Comparison of ENCODE assay signal across 1 cellular context in the genomic region with DNA sequence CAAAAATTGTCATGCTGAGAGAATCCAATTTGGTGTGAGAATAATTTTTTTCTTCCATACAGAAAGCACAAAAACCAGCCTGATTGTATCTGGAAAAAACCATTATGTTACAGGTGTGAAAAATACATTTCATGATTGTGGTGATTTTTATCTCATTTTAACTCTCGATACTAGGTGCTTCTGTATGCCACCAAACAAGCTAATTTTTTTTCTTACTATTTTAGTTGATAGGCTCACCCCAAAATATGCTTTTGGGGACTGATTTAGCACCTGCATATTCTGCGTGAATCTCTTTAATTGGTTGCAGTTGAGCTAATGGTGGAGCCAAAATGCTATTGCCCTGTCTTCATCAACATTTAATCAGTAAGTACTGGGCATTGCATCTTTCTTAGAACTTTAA.
TF ChIP-seq lines count a peak whose summit lies in the region.

No MANE protein-coding gene starts in this region.

TF ChIP-seq in GM12878, 131 proteins besides CTCF, POLR2A, EP300 and RAD21 (continued from another document):
- TF ChIP-seq, protein P1, sequence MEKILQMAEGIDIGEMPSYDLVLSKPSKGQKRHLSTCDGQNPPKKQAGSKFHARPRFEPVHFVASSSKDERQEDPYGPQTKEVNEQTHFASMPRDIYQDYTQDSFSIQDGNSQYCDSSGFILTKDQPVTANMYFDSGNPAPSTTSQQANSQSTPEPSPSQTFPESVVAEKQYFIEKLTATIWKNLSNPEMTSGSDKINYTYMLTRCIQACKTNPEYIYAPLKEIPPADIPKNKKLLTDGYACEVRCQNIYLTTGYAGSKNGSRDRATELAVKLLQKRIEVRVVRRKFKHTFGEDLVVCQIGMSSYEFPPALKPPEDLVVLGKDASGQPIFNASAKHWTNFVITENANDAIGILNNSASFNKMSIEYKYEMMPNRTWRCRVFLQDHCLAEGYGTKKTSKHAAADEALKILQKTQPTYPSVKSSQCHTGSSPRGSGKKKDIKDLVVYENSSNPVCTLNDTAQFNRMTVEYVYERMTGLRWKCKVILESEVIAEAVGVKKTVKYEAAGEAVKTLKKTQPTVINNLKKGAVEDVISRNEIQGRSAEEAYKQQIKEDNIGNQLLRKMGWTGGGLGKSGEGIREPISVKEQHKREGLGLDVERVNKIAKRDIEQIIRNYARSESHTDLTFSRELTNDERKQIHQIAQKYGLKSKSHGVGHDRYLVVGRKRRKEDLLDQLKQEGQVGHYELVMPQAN (conservative IDR thresholded peaks at IDR 0.05): no peak
- TF ChIP-seq IRF4 (IDR thresholded peaks at IDR 0.05; ENCODE audit: low read depth, low read length) (no peak), POU2F2 (IDR thresholded peaks at IDR 0.05; ENCODE audit: borderline replicate concordance, low read depth, low read length) (no peak)
